8 cellular contexts compared by ENCODE assay signal in genomic region chrX:41010188-41010846, GRCh38.
A peak's percentile ranks its signal among the peaks of the same experiment; 100 is the strongest.
DNase-seq lines count a peak whose midpoint lies in the region; ATAC-seq and TF ChIP-seq lines count a peak whose summit lies in the region.

No MANE protein-coding gene starts in this region.

- H3K27ac ChIP-seq in liver (ENCODE audit: low read depth in 1 of 2, low read length in 2 of 2) = peak overlapping the region; percentile 86 to 92

- H3K27me3 ChIP-seq in liver (ENCODE audit: control insufficient read depth in 4 of 4, insufficient read depth in 4 of 4, low read length in 3 of 4) = peaks cover 0 to 3% (median 0%) of the 10 kb centered on the region in 4 donors

- TF ChIP-seq CTCF in NB4 (IDR thresholded peaks at IDR 0.05; ENCODE audit: low read depth, low read length) = no peak
- peak; percentile 16 for TF ChIP-seq CTCF in liver (IDR thresholded peaks at IDR 0.05; ENCODE audit: low read depth, low read length, missing input control)

- no peaks in the 10 kb centered on the region for H3K36me3 ChIP-seq in liver (ENCODE audit: control insufficient read depth in 4 of 4, insufficient read depth in 3 of 4, low read depth in 1 of 4, low read length in 3 of 4)

- H3K4me3 ChIP-seq in NB4 (ENCODE audit: low read depth, low read length) = no peak overlapping the region
- H3K4me3 ChIP-seq in liver (ENCODE audit: low read depth in 1 of 3, low read length in 3 of 3) = peak overlapping the region; percentile 35 to 63 (median 50)

- no peaks in the 10 kb centered on the region for H3K9me3 ChIP-seq in liver (ENCODE audit: control insufficient read depth in 4 of 4, low read length in 3 of 4)

- ATAC-seq in GM21367 (IDR thresholded peaks at IDR 0.05; ENCODE audit: unreplicated experiment) = no peak
- ATAC-seq in HG02981 (IDR thresholded peaks at IDR 0.05; ENCODE audit: unreplicated experiment) = no peak

- in situ Hi-C loops in G401 (cut with HindIII; ENCODE audit: low sequenced_read_pairs) = no loop called here

- WGBS in liver = 3% methylated on average over 22 of the region's 22 CpGs

- peaks cover 2 to 8% (median 3%) of the 10 kb centered on the region in 4 donors for H3K4me1 ChIP-seq in liver (ENCODE audit: control insufficient read depth in 4 of 4, insufficient read depth in 4 of 4, low read length in 3 of 4)

- DNase-seq in G401 (ENCODE audit: low spot score) (peak; percentile 32), NB4 (ENCODE audit: low read depth) (peak; percentile 74), dedifferentiated amniotic fluid mesenchymal stem cell (ENCODE audit: extremely low spot score) (peak; percentile 74)
- DNase-seq in activated CD4-positive, alpha-beta T cell treated with anti-CD3 and anti-CD28 coated beads for 48 hours = peak; percentile 49
- peak; percentile 22 to 40 for DNase-seq in stimulated activated CD4-positive, alpha-beta T cell treated with anti-CD3 and anti-CD28 coated beads, Interleukin-2, amount 100 ng/mL, for 24 hours

- H3K9ac ChIP-seq in liver (ENCODE audit: low read depth in 1 of 2, low read length in 2 of 2) = peak overlapping the region; percentile 13 to 71

- TF ChIP-seq RAD21 in liver (IDR thresholded peaks at IDR 0.05) = peak; percentile 44 to 46

- no peak for TF ChIP-seq POLR2A in NB4 (IDR thresholded peaks at IDR 0.05; ENCODE audit: extremely low read depth, insufficient read length)

TF ChIP-seq in liver, 16 proteins besides CTCF, POLR2A, EP300 and RAD21:
- TF ChIP-seq GABPA (IDR thresholded peaks at IDR 0.05 in 1 of 2, conservative IDR thresholded peaks at IDR 0.05 in 1 of 2) (peak; percentile 15 to 63), YY1 (IDR thresholded peaks at IDR 0.05) (peak; percentile 45), JUND (IDR thresholded peaks at IDR 0.05) (peak in 1 of 2 donors; percentile 71), NR2F2 (IDR thresholded peaks at IDR 0.05) (peak; percentile 87), HNF4A (conservative IDR thresholded peaks at IDR 0.05) (peak; percentile 54 to 58), RXRA (IDR thresholded peaks at IDR 0.05) (peak; percentile 70 to 82), SP1 (IDR thresholded peaks at IDR 0.05) (peak; percentile 70), FOXA2 (IDR thresholded peaks at IDR 0.05) (no peak), ZBTB33 (IDR thresholded peaks at IDR 0.05) (peak; percentile 35), MAX (IDR thresholded peaks at IDR 0.05) (peak; percentile 94), HNF4G (IDR thresholded peaks at IDR 0.05) (no peak), EGR1 (IDR thresholded peaks at IDR 0.05; ENCODE audit: low read depth in 2 of 2) (peak in 1 of 2 donors; percentile 82), TAF1 (conservative IDR thresholded peaks at IDR 0.05) (no peak)
- TF ChIP-seq, protein P1, sequence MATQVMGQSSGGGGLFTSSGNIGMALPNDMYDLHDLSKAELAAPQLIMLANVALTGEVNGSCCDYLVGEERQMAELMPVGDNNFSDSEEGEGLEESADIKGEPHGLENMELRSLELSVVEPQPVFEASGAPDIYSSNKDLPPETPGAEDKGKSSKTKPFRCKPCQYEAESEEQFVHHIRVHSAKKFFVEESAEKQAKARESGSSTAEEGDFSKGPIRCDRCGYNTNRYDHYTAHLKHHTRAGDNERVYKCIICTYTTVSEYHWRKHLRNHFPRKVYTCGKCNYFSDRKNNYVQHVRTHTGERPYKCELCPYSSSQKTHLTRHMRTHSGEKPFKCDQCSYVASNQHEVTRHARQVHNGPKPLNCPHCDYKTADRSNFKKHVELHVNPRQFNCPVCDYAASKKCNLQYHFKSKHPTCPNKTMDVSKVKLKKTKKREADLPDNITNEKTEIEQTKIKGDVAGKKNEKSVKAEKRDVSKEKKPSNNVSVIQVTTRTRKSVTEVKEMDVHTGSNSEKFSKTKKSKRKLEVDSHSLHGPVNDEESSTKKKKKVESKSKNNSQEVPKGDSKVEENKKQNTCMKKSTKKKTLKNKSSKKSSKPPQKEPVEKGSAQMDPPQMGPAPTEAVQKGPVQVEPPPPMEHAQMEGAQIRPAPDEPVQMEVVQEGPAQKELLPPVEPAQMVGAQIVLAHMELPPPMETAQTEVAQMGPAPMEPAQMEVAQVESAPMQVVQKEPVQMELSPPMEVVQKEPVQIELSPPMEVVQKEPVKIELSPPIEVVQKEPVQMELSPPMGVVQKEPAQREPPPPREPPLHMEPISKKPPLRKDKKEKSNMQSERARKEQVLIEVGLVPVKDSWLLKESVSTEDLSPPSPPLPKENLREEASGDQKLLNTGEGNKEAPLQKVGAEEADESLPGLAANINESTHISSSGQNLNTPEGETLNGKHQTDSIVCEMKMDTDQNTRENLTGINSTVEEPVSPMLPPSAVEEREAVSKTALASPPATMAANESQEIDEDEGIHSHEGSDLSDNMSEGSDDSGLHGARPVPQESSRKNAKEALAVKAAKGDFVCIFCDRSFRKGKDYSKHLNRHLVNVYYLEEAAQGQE (IDR thresholded peaks at IDR 0.05) = peak; percentile 50
